Comparison of ENCODE assay signal across 8 cellular contexts in genomic region chr5:122040903-122041302, GRCh38. TPM values are rescaled to one million over a fixed set of nuclear protein-coding genes. Genes with fewer than 3 reads are reported as not detected.
"Had no signal": no experiment of that assay in that cellular context is flagged by ENCODE, and none has a peak within 500 bp of the region (broad histone marks: within the 10 kb centered on the region; RNA-seq: fewer than 3 reads in every experiment).

No MANE protein-coding gene starts in this region.

- H3K27ac ChIP-seq: KMS-11 had no signal

- DNase-seq: H9, HCEC 1CT, HFFc6, KBM-7 had no signal

- ATAC-seq: GM23338 had no signal

- H3K4me3 ChIP-seq: GM23338 had no signal

- H3K9ac ChIP-seq: KMS-11 had no signal

- H2AFZ ChIP-seq: GM23338 had no signal

- H3K4me2 ChIP-seq: GM23338, KMS-11 had no signal

RNA-seq across cellular contexts. Expression of gene LOX, which starts 37.2 kb away (rescaled TPM):
- total RNA-seq: HT-29 had no signal
- polyA plus RNA-seq: IgD-negative memory B cell had no signal
